8 cellular contexts compared by ENCODE assay signal in genomic region chr17:15436399-15437369, GRCh38. TPM values are rescaled to one million over a fixed set of nuclear protein-coding genes. Genes with fewer than 3 reads are reported as not detected.
A peak's percentile ranks its signal among the peaks of the same experiment; 100 is the strongest.
DNase-seq lines count a peak whose midpoint lies in the region; ATAC-seq and TF ChIP-seq lines count a peak whose summit lies in the region.

No MANE protein-coding gene starts in this region.

- WGBS in prostate gland, result 61% methylated on average over 3 of the region's 3 CpGs

- H3K4me2 ChIP-seq in Loucy (ENCODE audit: low read depth, low read length, poor library complexity, severe bottlenecking), result no peak overlapping the region

- no peaks in the 10 kb centered on the region for H3F3A ChIP-seq in Loucy (ENCODE audit: low read depth)

- H3K36me3 Mint-ChIP-seq in naive thymus-derived CD4-positive, alpha-beta T cell, result peaks cover 11 to 69% (median 40%) of the 10 kb centered on the region in 5 donors

- peak; percentile 45 for ATAC-seq in naive thymus-derived CD4-positive, alpha-beta T cell
- ATAC-seq in HG03469 (IDR thresholded peaks at IDR 0.05; ENCODE audit: unreplicated experiment) (no peak), GM21528 (IDR thresholded peaks at IDR 0.05; ENCODE audit: low FRiP score, unreplicated experiment) (no peak)

- H3K27ac Mint-ChIP-seq in naive thymus-derived CD4-positive, alpha-beta T cell, result peak overlapping the region in 8 of 9 donors; percentile 47 to 76 (median 64)

- H3K79me2 ChIP-seq in Loucy (ENCODE audit: insufficient read depth, low read length), result no peaks in the 10 kb centered on the region

- TF ChIP-seq CTCF in Loucy (conservative IDR thresholded peaks at IDR 0.05; ENCODE audit: low read length), result peak; percentile 54
- peak; percentile 42 for TF ChIP-seq CTCF in WERI-Rb-1 (IDR thresholded peaks at IDR 0.05; ENCODE audit: low read depth, low read length)
- TF ChIP-seq CTCF in prostate gland (IDR thresholded peaks at IDR 0.05), result no peak

- H3K4me1 ChIP-seq in Loucy (ENCODE audit: insufficient read depth, low read length, poor library complexity, severe bottlenecking), result peaks cover 2% of the 10 kb centered on the region
- H3K4me1 ChIP-seq in naive thymus-derived CD4-positive, alpha-beta T cell (ENCODE audit: control insufficient read depth in 2 of 2, insufficient read depth in 2 of 2, low read length in 2 of 2), result peaks cover 8 to 9% of the 10 kb centered on the region in 2 donors
- no peaks in the 10 kb centered on the region for H3K4me1 ChIP-seq in prostate gland (replicated peaks)

- H3K4me3 ChIP-seq in Loucy (ENCODE audit: low read length, poor library complexity, severe bottlenecking) (no peak overlapping the region), WERI-Rb-1 (ENCODE audit: low read depth, low read length) (no peak overlapping the region), prostate gland (no peak overlapping the region)
- peak overlapping the region; percentile 38 for H3K4me3 ChIP-seq in naive thymus-derived CD4-positive, alpha-beta T cell (ENCODE audit: low read length)

- H3K4me1 Mint-ChIP-seq in naive thymus-derived CD4-positive, alpha-beta T cell, result peaks cover 6 to 20% (median 15%) of the 10 kb centered on the region in 7 donors

- no peaks in the 10 kb centered on the region for H3K27me3 Mint-ChIP-seq in naive thymus-derived CD4-positive, alpha-beta T cell

- H3K9ac ChIP-seq in Loucy (ENCODE audit: low read depth, low read length, poor library complexity, severe bottlenecking), result no peak overlapping the region

- H4K20me1 ChIP-seq in Loucy (ENCODE audit: insufficient read depth, low read length, poor library complexity, severe bottlenecking), result no peaks in the 10 kb centered on the region

- peaks cover 0 to 35% (median 10%) of the 10 kb centered on the region in 11 donors for H3K9me3 Mint-ChIP-seq in naive thymus-derived CD4-positive, alpha-beta T cell

- POLR2A ChIA-PET in naive thymus-derived CD4-positive, alpha-beta T cell (lab: Charles Lee), result no interaction called here

- DNase-seq in Daoy (ENCODE audit: low read depth), result peak; percentile 45
- DNase-seq in WERI-Rb-1, result peak; percentile 51
- peak; percentile 65 for DNase-seq in fibroblast of gingiva (ENCODE audit: low read depth)
- peak in 6 of 9 donors; percentile 30 to 56 (median 40) for DNase-seq in naive thymus-derived CD4-positive, alpha-beta T cell
- no peak for DNase-seq in prostate gland (ENCODE audit: low spot score)

- intact Hi-C loops in naive thymus-derived CD4-positive, alpha-beta T cell (cut with micrococcal nuclease), result no loop called here
- intact Hi-C loops in prostate gland (cut with DNase I), result no loop called here

- H3K36me3 ChIP-seq in Loucy (ENCODE audit: insufficient read depth, low read length) (no peaks in the 10 kb centered on the region), WERI-Rb-1 (peaks cover 2% of the 10 kb centered on the region; the same call in 1 of the 2 replicates), prostate gland (no peaks in the 10 kb centered on the region)
- H3K36me3 ChIP-seq in naive thymus-derived CD4-positive, alpha-beta T cell (ENCODE audit: control insufficient read depth in 2 of 3, insufficient read depth in 3 of 3, low read length in 3 of 3), result no peaks in the 10 kb centered on the region

- H3K4me3 Mint-ChIP-seq in naive thymus-derived CD4-positive, alpha-beta T cell, result peak overlapping the region in 9 of 10 donors; percentile 27 to 69 (median 51)

- peak overlapping the region; percentile 7; the same call in 1 of the 2 replicates for H2AFZ ChIP-seq in Loucy (ENCODE audit: low read length)

- H3K9me3 ChIP-seq in Loucy (ENCODE audit: insufficient read depth, low read depth, low read length) (peaks cover 5% of the 10 kb centered on the region; the same call in 1 of the 2 replicates), WERI-Rb-1 (ENCODE audit: severe bottlenecking) (no peaks in the 10 kb centered on the region), prostate gland (no peaks in the 10 kb centered on the region)
- H3K9me3 ChIP-seq in naive thymus-derived CD4-positive, alpha-beta T cell (ENCODE audit: control insufficient read depth in 2 of 3, low read length in 3 of 3), result no peaks in the 10 kb centered on the region

- H3K9me2 ChIP-seq in Loucy (replicated peaks; ENCODE audit: low read depth, low read length), result no peaks in the 10 kb centered on the region

- TF ChIP-seq POLR2A in prostate gland (IDR thresholded peaks at IDR 0.05), result no peak

- CTCF ChIA-PET in naive thymus-derived CD4-positive, alpha-beta T cell (lab: Charles Lee), result no interaction called here

- H3K27ac ChIP-seq in WERI-Rb-1 (no peak overlapping the region), prostate gland (no peak overlapping the region)
- H3K27ac ChIP-seq in naive thymus-derived CD4-positive, alpha-beta T cell (ENCODE audit: low read depth, low read length), result no peak overlapping the region

- H3K27me3 ChIP-seq in Loucy (ENCODE audit: insufficient read depth, low read length, poor library complexity, severe bottlenecking) (peaks cover 9% of the 10 kb centered on the region), WERI-Rb-1 (ENCODE audit: insufficient read depth, low read depth, severe bottlenecking) (no peaks in the 10 kb centered on the region), prostate gland (replicated peaks; ENCODE audit: insufficient read depth) (no peaks in the 10 kb centered on the region)
- H3K27me3 ChIP-seq in naive thymus-derived CD4-positive, alpha-beta T cell (ENCODE audit: control insufficient read depth in 2 of 2, insufficient read depth in 2 of 2, low read length in 2 of 2), result no peaks in the 10 kb centered on the region

RNA-seq across cellular contexts. Expression of gene CDRT4, which starts 30.7 kb away (rescaled TPM):
- 0.80 and 1.9 TPM in 2 replicates for total RNA-seq in Daoy (2014; rRNA removed; shearing (Covaris generic))
- total RNA-seq in naive thymus-derived CD4-positive, alpha-beta T cell, result 10 to 100 TPM in 2 of 5 experiments, 1 to 10 TPM in 3; 1.7 to 11.6 (median 9.7) TPM
- under 1 TPM; 0.45 to 0.91 TPM for polyA plus RNA-seq in naive thymus-derived CD4-positive, alpha-beta T cell
- 10 to 100 TPM in 1 of 2 donors, 1 to 10 TPM in 1; 8.5 to 13.0 TPM for total RNA-seq in prostate gland

Comparison
In these comparisons a context has a peak if more than half of its experiments do, and no peak if none do; other contexts are left out.
1. CTCF ChIP-seq: peak in Loucy (single experiment) and WERI-Rb-1 (single experiment); none in prostate gland (0 of 4).